In the genomic region with DNA sequence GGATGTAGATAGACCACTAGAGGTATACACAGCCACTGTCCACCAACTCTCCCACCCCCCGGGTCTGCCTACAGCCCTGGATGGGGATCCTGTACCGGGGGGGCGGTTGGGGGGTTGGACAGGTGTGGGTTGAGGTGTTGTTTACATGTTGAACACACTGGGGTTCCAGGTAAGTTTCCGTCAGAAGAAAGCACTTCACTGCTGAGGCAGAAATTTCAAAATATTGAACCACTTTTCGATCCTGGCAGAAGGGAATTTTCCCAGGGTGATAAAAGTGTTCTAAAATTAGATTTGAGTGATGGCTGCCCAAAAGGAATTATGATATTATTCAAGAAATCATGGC, we compare ENCODE assay signal across 2 cellular contexts.
TF ChIP-seq lines count a peak whose summit lies in the region.

No MANE protein-coding gene starts in this region.

TF ChIP-seq in A549, 52 proteins besides CTCF, POLR2A, EP300 and RAD21:
- no peak for TF ChIP-seq NFE2L2 (conservative IDR thresholded peaks at IDR 0.05; ENCODE audit: low read length)
- TF ChIP-seq ZNF302 (CRISPR knock-in tag; IDR thresholded peaks at IDR 0.05), result no peak
- no peak for TF ChIP-seq PHF8 (IDR thresholded peaks at IDR 0.05; ENCODE audit: borderline replicate concordance, low read depth)
- no peak for TF ChIP-seq SREBF2 (IDR thresholded peaks at IDR 0.05)
- TF ChIP-seq SMC3 (IDR thresholded peaks at IDR 0.05), result no peak

TF ChIP-seq in HepG2, 621 proteins besides CTCF, POLR2A, EP300 and RAD21:
- TF ChIP-seq, protein P1, sequence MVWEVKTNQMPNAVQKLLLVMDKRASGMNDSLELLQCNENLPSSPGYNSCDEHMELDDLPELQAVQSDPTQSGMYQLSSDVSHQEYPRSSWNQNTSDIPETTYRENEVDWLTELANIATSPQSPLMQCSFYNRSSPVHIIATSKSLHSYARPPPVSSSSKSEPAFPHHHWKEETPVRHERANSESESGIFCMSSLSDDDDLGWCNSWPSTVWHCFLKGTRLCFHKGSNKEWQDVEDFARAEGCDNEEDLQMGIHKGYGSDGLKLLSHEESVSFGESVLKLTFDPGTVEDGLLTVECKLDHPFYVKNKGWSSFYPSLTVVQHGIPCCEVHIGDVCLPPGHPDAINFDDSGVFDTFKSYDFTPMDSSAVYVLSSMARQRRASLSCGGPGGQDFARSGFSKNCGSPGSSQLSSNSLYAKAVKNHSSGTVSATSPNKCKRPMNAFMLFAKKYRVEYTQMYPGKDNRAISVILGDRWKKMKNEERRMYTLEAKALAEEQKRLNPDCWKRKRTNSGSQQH (CRISPR knock-in tag; IDR thresholded peaks at IDR 0.05; ENCODE audit: low read depth), result no peak
- TF ChIP-seq, protein P2, sequence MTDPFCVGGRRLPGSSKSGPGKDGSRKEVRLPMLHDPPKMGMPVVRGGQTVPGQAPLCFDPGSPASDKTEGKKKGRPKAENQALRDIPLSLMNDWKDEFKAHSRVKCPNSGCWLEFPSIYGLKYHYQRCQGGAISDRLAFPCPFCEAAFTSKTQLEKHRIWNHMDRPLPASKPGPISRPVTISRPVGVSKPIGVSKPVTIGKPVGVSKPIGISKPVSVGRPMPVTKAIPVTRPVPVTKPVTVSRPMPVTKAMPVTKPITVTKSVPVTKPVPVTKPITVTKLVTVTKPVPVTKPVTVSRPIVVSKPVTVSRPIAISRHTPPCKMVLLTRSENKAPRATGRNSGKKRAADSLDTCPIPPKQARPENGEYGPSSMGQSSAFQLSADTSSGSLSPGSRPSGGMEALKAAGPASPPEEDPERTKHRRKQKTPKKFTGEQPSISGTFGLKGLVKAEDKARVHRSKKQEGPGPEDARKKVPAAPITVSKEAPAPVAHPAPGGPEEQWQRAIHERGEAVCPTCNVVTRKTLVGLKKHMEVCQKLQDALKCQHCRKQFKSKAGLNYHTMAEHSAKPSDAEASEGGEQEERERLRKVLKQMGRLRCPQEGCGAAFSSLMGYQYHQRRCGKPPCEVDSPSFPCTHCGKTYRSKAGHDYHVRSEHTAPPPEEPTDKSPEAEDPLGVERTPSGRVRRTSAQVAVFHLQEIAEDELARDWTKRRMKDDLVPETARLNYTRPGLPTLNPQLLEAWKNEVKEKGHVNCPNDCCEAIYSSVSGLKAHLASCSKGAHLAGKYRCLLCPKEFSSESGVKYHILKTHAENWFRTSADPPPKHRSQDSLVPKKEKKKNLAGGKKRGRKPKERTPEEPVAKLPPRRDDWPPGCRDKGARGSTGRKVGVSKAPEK (CRISPR knock-in tag; IDR thresholded peaks at IDR 0.05; ENCODE audit: borderline replicate concordance), result no peak
- TF ChIP-seq, protein P3, sequence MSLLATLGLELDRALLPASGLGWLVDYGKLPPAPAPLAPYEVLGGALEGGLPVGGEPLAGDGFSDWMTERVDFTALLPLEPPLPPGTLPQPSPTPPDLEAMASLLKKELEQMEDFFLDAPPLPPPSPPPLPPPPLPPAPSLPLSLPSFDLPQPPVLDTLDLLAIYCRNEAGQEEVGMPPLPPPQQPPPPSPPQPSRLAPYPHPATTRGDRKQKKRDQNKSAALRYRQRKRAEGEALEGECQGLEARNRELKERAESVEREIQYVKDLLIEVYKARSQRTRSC (CRISPR knock-in tag; IDR thresholded peaks at IDR 0.05; ENCODE audit: low read depth), result no peak
- TF ChIP-seq, protein P4, sequence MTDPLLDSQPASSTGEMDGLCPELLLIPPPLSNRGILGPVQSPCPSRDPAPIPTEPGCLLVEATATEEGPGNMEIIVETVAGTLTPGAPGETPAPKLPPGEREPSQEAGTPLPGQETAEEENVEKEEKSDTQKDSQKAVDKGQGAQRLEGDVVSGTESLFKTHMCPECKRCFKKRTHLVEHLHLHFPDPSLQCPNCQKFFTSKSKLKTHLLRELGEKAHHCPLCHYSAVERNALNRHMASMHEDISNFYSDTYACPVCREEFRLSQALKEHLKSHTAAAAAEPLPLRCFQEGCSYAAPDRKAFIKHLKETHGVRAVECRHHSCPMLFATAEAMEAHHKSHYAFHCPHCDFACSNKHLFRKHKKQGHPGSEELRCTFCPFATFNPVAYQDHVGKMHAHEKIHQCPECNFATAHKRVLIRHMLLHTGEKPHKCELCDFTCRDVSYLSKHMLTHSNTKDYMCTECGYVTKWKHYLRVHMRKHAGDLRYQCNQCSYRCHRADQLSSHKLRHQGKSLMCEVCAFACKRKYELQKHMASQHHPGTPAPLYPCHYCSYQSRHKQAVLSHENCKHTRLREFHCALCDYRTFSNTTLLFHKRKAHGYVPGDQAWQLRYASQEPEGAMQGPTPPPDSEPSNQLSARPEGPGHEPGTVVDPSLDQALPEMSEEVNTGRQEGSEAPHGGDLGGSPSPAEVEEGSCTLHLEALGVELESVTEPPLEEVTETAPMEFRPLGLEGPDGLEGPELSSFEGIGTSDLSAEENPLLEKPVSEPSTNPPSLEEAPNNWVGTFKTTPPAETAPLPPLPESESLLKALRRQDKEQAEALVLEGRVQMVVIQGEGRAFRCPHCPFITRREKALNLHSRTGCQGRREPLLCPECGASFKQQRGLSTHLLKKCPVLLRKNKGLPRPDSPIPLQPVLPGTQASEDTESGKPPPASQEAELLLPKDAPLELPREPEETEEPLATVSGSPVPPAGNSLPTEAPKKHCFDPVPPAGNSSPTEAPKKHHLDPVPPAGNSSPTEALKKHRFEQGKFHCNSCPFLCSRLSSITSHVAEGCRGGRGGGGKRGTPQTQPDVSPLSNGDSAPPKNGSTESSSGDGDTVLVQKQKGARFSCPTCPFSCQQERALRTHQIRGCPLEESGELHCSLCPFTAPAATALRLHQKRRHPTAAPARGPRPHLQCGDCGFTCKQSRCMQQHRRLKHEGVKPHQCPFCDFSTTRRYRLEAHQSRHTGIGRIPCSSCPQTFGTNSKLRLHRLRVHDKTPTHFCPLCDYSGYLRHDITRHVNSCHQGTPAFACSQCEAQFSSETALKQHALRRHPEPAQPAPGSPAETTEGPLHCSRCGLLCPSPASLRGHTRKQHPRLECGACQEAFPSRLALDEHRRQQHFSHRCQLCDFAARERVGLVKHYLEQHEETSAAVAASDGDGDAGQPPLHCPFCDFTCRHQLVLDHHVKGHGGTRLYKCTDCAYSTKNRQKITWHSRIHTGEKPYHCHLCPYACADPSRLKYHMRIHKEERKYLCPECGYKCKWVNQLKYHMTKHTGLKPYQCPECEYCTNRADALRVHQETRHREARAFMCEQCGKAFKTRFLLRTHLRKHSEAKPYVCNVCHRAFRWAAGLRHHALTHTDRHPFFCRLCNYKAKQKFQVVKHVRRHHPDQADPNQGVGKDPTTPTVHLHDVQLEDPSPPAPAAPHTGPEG (CRISPR knock-in tag; IDR thresholded peaks at IDR 0.05), result 0 out of 2 replicates have a peak, but pooled peaks have one; percentile 53
- TF ChIP-seq ZNF263 (CRISPR knock-in tag; IDR thresholded peaks at IDR 0.05) (no peak), ISX (CRISPR knock-in tag; conservative IDR thresholded peaks at IDR 0.05) (no peak), NFYC (CRISPR knock-in tag; IDR thresholded peaks at IDR 0.05) (no peak), TSC22D2 (CRISPR knock-in tag; IDR thresholded peaks at IDR 0.05; ENCODE audit: borderline replicate concordance) (no peak)
- TF ChIP-seq, protein P5, sequence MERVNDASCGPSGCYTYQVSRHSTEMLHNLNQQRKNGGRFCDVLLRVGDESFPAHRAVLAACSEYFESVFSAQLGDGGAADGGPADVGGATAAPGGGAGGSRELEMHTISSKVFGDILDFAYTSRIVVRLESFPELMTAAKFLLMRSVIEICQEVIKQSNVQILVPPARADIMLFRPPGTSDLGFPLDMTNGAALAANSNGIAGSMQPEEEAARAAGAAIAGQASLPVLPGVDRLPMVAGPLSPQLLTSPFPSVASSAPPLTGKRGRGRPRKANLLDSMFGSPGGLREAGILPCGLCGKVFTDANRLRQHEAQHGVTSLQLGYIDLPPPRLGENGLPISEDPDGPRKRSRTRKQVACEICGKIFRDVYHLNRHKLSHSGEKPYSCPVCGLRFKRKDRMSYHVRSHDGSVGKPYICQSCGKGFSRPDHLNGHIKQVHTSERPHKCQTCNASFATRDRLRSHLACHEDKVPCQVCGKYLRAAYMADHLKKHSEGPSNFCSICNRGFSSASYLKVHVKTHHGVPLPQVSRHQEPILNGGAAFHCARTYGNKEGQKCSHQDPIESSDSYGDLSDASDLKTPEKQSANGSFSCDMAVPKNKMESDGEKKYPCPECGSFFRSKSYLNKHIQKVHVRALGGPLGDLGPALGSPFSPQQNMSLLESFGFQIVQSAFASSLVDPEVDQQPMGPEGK (CRISPR knock-in tag; IDR thresholded peaks at IDR 0.05), result peak; percentile 49
- TF ChIP-seq, protein P6, sequence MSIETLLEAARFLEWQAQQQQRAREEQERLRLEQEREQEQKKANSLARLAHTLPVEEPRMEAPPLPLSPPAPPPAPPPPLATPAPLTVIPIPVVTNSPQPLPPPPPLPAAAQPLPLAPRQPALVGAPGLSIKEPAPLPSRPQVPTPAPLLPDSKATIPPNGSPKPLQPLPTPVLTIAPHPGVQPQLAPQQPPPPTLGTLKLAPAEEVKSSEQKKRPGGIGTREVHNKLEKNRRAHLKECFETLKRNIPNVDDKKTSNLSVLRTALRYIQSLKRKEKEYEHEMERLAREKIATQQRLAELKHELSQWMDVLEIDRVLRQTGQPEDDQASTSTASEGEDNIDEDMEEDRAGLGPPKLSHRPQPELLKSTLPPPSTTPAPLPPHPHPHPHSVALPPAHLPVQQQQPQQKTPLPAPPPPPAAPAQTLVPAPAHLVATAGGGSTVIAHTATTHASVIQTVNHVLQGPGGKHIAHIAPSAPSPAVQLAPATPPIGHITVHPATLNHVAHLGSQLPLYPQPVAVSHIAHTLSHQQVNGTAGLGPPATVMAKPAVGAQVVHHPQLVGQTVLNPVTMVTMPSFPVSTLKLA (IDR thresholded peaks at IDR 0.05), result no peak
